Comparison of ENCODE assay signal across 8 cellular contexts in genomic region chr1:198168180-198168579, GRCh38. TPM values are rescaled to one million over a fixed set of nuclear protein-coding genes. Genes with fewer than 3 reads are reported as not detected.
DNase-seq lines count a peak whose midpoint lies in the region; TF ChIP-seq lines count a peak whose summit lies in the region.

No MANE protein-coding gene starts in this region.

- intact Hi-C loops in activated T-helper 1 cell treated with anti-CD3 and anti-CD28 coated beads, Interleukin-12 subunit alpha, Interleukin-12 subunit beta, Interleukin-2, Interleukin-4 antibody, amounts not matched to agents 30 ng/mL and 10 ng/mL and 1 ng/mL, durations not matched to agents 14 hours and 24 hours and 36 hours (cut with micrococcal nuclease), result loop anchor here (5.0 to 10.0 kb wide), 3 partner anchors 354 to 1057 kb away; no protein-coding TSS in a partner anchor

- peak; percentile 50 for DNase-seq in Daoy (ENCODE audit: low read depth)
- DNase-seq in H4 (ENCODE audit: low spot score), result peak; percentile 74
- DNase-seq in activated T-helper 1 cell treated with anti-CD3 and anti-CD28 coated beads, Interleukin-12 subunit alpha, Interleukin-12 subunit beta, Interleukin-2, Interleukin-4 antibody, amounts not matched to agents 30 ng/mL and 10 ng/mL and 1 ng/mL, durations not matched to agents 14 hours and 24 hours and 36 hours (ENCODE audit: low spot score), result no peak
- peak; percentile 40 for DNase-seq in kidney tubule cell (ENCODE audit: low spot score)
- DNase-seq in stimulated activated CD4-positive, alpha-beta T cell treated with anti-CD3 and anti-CD28 coated beads, Interleukin-4, amount 100 ng/mL, for 1 hour, result no peak
- no peak for DNase-seq in stimulated activated naive CD4-positive, alpha-beta T cell (lab: John Stamatoyannopoulos, UW)
- DNase-seq in GM20000 (ENCODE audit: low spot score), result no peak
- no peak for DNase-seq in glutamatergic neuron

- peak overlapping the region; percentile 56 for H3K4me3 Mint-ChIP-seq in activated T-helper 1 cell treated with anti-CD3 and anti-CD28 coated beads, Interleukin-12 subunit alpha, Interleukin-12 subunit beta, Interleukin-2, Interleukin-4 antibody, amounts not matched to agents 30 ng/mL and 10 ng/mL and 1 ng/mL, durations not matched to agents 14 hours and 24 hours and 36 hours
- no peak overlapping the region for H3K4me3 Mint-ChIP-seq in glutamatergic neuron (ENCODE audit: unreplicated experiment)

- H3K9me3 Mint-ChIP-seq in activated T-helper 1 cell treated with anti-CD3 and anti-CD28 coated beads, Interleukin-12 subunit alpha, Interleukin-12 subunit beta, Interleukin-2, Interleukin-4 antibody, amounts not matched to agents 30 ng/mL and 10 ng/mL and 1 ng/mL, durations not matched to agents 14 hours and 24 hours and 36 hours, result no peaks in the 10 kb centered on the region
- H3K9me3 Mint-ChIP-seq in glutamatergic neuron (ENCODE audit: unreplicated experiment), result no peaks in the 10 kb centered on the region

- H3K27ac Mint-ChIP-seq in activated T-helper 1 cell treated with anti-CD3 and anti-CD28 coated beads, Interleukin-12 subunit alpha, Interleukin-12 subunit beta, Interleukin-2, Interleukin-4 antibody, amounts not matched to agents 30 ng/mL and 10 ng/mL and 1 ng/mL, durations not matched to agents 14 hours and 24 hours and 36 hours, result peak overlapping the region; percentile 91
- H3K27ac Mint-ChIP-seq in glutamatergic neuron (ENCODE audit: unreplicated experiment), result no peak overlapping the region

- no peak for TF ChIP-seq CTCF in GM20000 (IDR thresholded peaks at IDR 0.05; ENCODE audit: extremely low read depth, missing control alignments)
- no peak for TF ChIP-seq CTCF in glutamatergic neuron (IDR thresholded peaks at IDR 0.05; ENCODE audit: partially characterized antibody, unreplicated experiment)

- H3K4me1 Mint-ChIP-seq in activated T-helper 1 cell treated with anti-CD3 and anti-CD28 coated beads, Interleukin-12 subunit alpha, Interleukin-12 subunit beta, Interleukin-2, Interleukin-4 antibody, amounts not matched to agents 30 ng/mL and 10 ng/mL and 1 ng/mL, durations not matched to agents 14 hours and 24 hours and 36 hours (ENCODE audit: low read depth), result peaks cover 81% of the 10 kb centered on the region
- peaks cover 8% of the 10 kb centered on the region for H3K4me1 Mint-ChIP-seq in glutamatergic neuron (ENCODE audit: low read depth, unreplicated experiment)

- H3K27me3 Mint-ChIP-seq in activated T-helper 1 cell treated with anti-CD3 and anti-CD28 coated beads, Interleukin-12 subunit alpha, Interleukin-12 subunit beta, Interleukin-2, Interleukin-4 antibody, amounts not matched to agents 30 ng/mL and 10 ng/mL and 1 ng/mL, durations not matched to agents 14 hours and 24 hours and 36 hours (ENCODE audit: insufficient read depth), result no peaks in the 10 kb centered on the region
- peaks cover 1% of the 10 kb centered on the region for H3K27me3 Mint-ChIP-seq in glutamatergic neuron (ENCODE audit: unreplicated experiment)

- H3K36me3 Mint-ChIP-seq in activated T-helper 1 cell treated with anti-CD3 and anti-CD28 coated beads, Interleukin-12 subunit alpha, Interleukin-12 subunit beta, Interleukin-2, Interleukin-4 antibody, amounts not matched to agents 30 ng/mL and 10 ng/mL and 1 ng/mL, durations not matched to agents 14 hours and 24 hours and 36 hours (ENCODE audit: low read depth), result peaks cover 17% of the 10 kb centered on the region
- no peaks in the 10 kb centered on the region for H3K36me3 Mint-ChIP-seq in glutamatergic neuron (ENCODE audit: unreplicated experiment)

RNA-seq across cellular contexts. Expression of gene NEK7, which starts 11.4 kb away (rescaled TPM):
- 46.1 and 59.3 TPM in 2 replicates for total RNA-seq in Daoy (2014; rRNA removed; shearing (Covaris generic))
- total RNA-seq in H4 (2014; rRNA removed; shearing (Covaris generic)), result 28.0 and 36.0 TPM in 2 replicates
- 69.3 and 71.8 TPM in 2 replicates for total RNA-seq in activated T-helper 1 cell treated with anti-CD3 and anti-CD28 coated beads, Interleukin-12 subunit alpha, Interleukin-12 subunit beta, Interleukin-2, Interleukin-4 antibody, amounts not matched to agents 30 ng/mL and 10 ng/mL and 1 ng/mL, durations not matched to agents 14 hours and 24 hours and 36 hours
- total RNA-seq in glutamatergic neuron (ENCODE audit: unreplicated experiment), result 11.5 TPM

Comparison
In these comparisons a context has a peak if more than half of its experiments do, and no peak if none do; other contexts are left out.
1. DNase-seq: peak in Daoy (single experiment), H4 (single experiment) and kidney tubule cell (single experiment); none in activated T-helper 1 cell treated with anti-CD3 and anti-CD28 coated beads, Interleukin-12 subunit alpha, Interleukin-12 subunit beta, Interleukin-2, Interleukin-4 antibody, amounts not matched to agents 30 ng/mL and 10 ng/mL and 1 ng/mL, durations not matched to agents 14 hours and 24 hours and 36 hours (single experiment), stimulated activated CD4-positive, alpha-beta T cell treated with anti-CD3 and anti-CD28 coated beads, Interleukin-4, amount 100 ng/mL, for 1 hour (single experiment), stimulated activated naive CD4-positive, alpha-beta T cell (0 of 6), GM20000 (single experiment) and glutamatergic neuron (single experiment).